26 cellular contexts compared by ENCODE assay signal in genomic region chr20:62597416-62598115, GRCh38.
"Had no signal": no experiment of that assay in that cellular context is flagged by ENCODE, and none has a peak within 500 bp of the region (broad histone marks: within the 10 kb centered on the region; RNA-seq: fewer than 3 reads in every experiment).

No MANE protein-coding gene starts in this region.

- H3K36me3 ChIP-seq: cardiac muscle cell, gastrocnemius medialis, left lung, right lobe of liver had no signal

- H3K27me3 ChIP-seq: cardiac muscle cell, right lobe of liver had no signal

- H3K36me3 Mint-ChIP-seq: activated naive CD4-positive, alpha-beta T cell treated with anti-CD3 and anti-CD28 coated beads, Interleukin-2, amount 50 U/mL, for 72 hours; brain; natural killer cell treated with Interleukin-12 subunit alpha and Interleukin-12 subunit beta and Interleukin-15 and Interleukin-18, amount 100 ng/mL, for 72 hours; stimulated activated effector memory CD8-positive, alpha-beta T cell treated with anti-CD3 and anti-CD28 coated beads, Interleukin-12 subunit alpha, Interleukin-12 subunit beta, amount 100 ng/mL, for 72 hours had no signal

- H3K9me3 Mint-ChIP-seq: activated naive CD4-positive, alpha-beta T cell treated with anti-CD3 and anti-CD28 coated beads, Interleukin-2, amount 50 U/mL, for 72 hours; activated T-cell treated with anti-CD3 and anti-CD28 coated beads, Interleukin-2, amount 50 U/mL, for 72 hours; natural killer cell treated with Interleukin-12 subunit alpha and Interleukin-12 subunit beta and Interleukin-15 and Interleukin-18, amount 100 ng/mL, for 72 hours; stimulated activated effector memory CD8-positive, alpha-beta T cell treated with anti-CD3 and anti-CD28 coated beads, Interleukin-12 subunit alpha, Interleukin-12 subunit beta, amount 100 ng/mL, for 72 hours; stimulated activated naive CD8-positive, alpha-beta T cell treated with anti-CD3 and anti-CD28 coated beads, Interleukin-15, amount 100 ng/mL, for 72 hours had no signal

- DNase-seq: activated CD4-positive, alpha-beta T cell treated with anti-CD3 and anti-CD28 coated beads for 4 hours; activated CD4-positive, alpha-beta T cell treated with anti-CD3 and anti-CD28 coated beads, Interleukin-2, amount 50 U/mL, for 4 hours; activated naive CD4-positive, alpha-beta T cell; activated T-cell treated with anti-CD3 and anti-CD28 coated beads for 4 hours; activated T-cell treated with anti-CD3 and anti-CD28 coated beads, Interleukin-2, amount 50 U/mL, for 72 hours; aorta; dorsolateral prefrontal cortex; effector memory CD4-positive, alpha-beta T cell; gastrocnemius medialis; head of caudate nucleus; hypothalamus; kidney glomerular epithelial cell; mesendoderm; small intestine; stimulated activated CD4-positive, alpha-beta T cell treated with anti-CD3 and anti-CD28 coated beads, Interleukin-4, amount 100 ng/mL, for 24 hours; stimulated activated naive CD8-positive, alpha-beta T cell treated with anti-CD3 and anti-CD28 coated beads, Interleukin-15, amount 100 ng/mL, for 72 hours; substantia nigra had no signal

- H3K27ac Mint-ChIP-seq: activated naive CD4-positive, alpha-beta T cell treated with anti-CD3 and anti-CD28 coated beads, Interleukin-2, amount 50 U/mL, for 72 hours; activated T-cell treated with anti-CD3 and anti-CD28 coated beads, Interleukin-2, amount 50 U/mL, for 72 hours; stimulated activated effector memory CD8-positive, alpha-beta T cell treated with anti-CD3 and anti-CD28 coated beads, Interleukin-12 subunit alpha, Interleukin-12 subunit beta, amount 100 ng/mL, for 72 hours; stimulated activated naive CD8-positive, alpha-beta T cell treated with anti-CD3 and anti-CD28 coated beads, Interleukin-15, amount 100 ng/mL, for 72 hours had no signal

- FAIRE-seq: small intestine had no signal

- H3K9me3 ChIP-seq: gastrocnemius medialis, left lung, right lobe of liver had no signal

- H3K27ac ChIP-seq: cardiac muscle cell, coronary artery, dorsolateral prefrontal cortex, gastrocnemius medialis, left lung, right lobe of liver had no signal

- H3K4me3 Mint-ChIP-seq: activated T-cell treated with anti-CD3 and anti-CD28 coated beads, Interleukin-2, amount 50 U/mL, for 72 hours; brain; natural killer cell treated with Interleukin-12 subunit alpha and Interleukin-12 subunit beta and Interleukin-15 and Interleukin-18, amount 100 ng/mL, for 72 hours; stimulated activated effector memory CD8-positive, alpha-beta T cell treated with anti-CD3 and anti-CD28 coated beads, Interleukin-12 subunit alpha, Interleukin-12 subunit beta, amount 100 ng/mL, for 72 hours; stimulated activated naive CD8-positive, alpha-beta T cell treated with anti-CD3 and anti-CD28 coated beads, Interleukin-15, amount 100 ng/mL, for 72 hours had no signal

- H3K4me1 ChIP-seq: gastrocnemius medialis had no signal

- H3K4me3 ChIP-seq: cardiac muscle cell, coronary artery, dorsolateral prefrontal cortex, gastrocnemius medialis, left lung, lung, right lobe of liver had no signal

- ATAC-seq: activated naive CD4-positive, alpha-beta T cell treated with anti-CD3 and anti-CD28 coated beads, Interleukin-2, amount 50 U/mL, for 72 hours; activated T-cell treated with anti-CD3 and anti-CD28 coated beads, Interleukin-2, amount 50 U/mL, for 72 hours; gastrocnemius medialis; left lung; natural killer cell treated with Interleukin-12 subunit alpha and Interleukin-12 subunit beta and Interleukin-15 and Interleukin-18, amount 100 ng/mL, for 72 hours; right lobe of liver; stimulated activated effector memory CD8-positive, alpha-beta T cell treated with anti-CD3 and anti-CD28 coated beads, Interleukin-12 subunit alpha, Interleukin-12 subunit beta, amount 100 ng/mL, for 72 hours; stimulated activated naive CD8-positive, alpha-beta T cell treated with anti-CD3 and anti-CD28 coated beads, Interleukin-15, amount 100 ng/mL, for 72 hours had no signal
